In genomic region chr1:1658583-1659549, GRCh38 we compare ENCODE assay signal across 8 cellular contexts. TPM values are rescaled to one million over a fixed set of nuclear protein-coding genes. Genes with fewer than 3 reads are reported as not detected.
DNase-seq lines count a peak whose midpoint lies in the region; ATAC-seq, FAIRE-seq and TF ChIP-seq lines count a peak whose summit lies in the region.
"Not testable (repeated sequence)": the region's sequence is repeated elsewhere in the genome, so short reads cannot be mapped to it uniquely, and the experiment has no call there.

Gene CDK11B (minus strand): TSS chr1:1659004. CDS start chr1:1657485, 1,519 bp downstream.

- peak; percentile 95 for FAIRE-seq in GM12892 (lab: Jason Lieb, UNC)

- peak within 1 kb of the TSS; percentile 50 to 71 (median 66) for H3K4me3 ChIP-seq in upper lobe of left lung

- ATAC-seq in HG02852 (IDR thresholded peaks at IDR 0.05; ENCODE audit: unreplicated experiment) (peak; percentile 90), T-cell (replicated peaks in 1 of 4) (peak; percentile 91 to 95 (median 94)), upper lobe of left lung (ENCODE audit: low FRiP score in 2 of 2) (peak; percentile 90 to 97)

- intact Hi-C loops in cardiac septum (cut with DNase I), result loop anchor here (10.0 kb wide), 1 partner anchor 84 kb away; the partner anchor contains the start of gene SSU72
- intact Hi-C loops in posterior cingulate gyrus (cut with DNase I), result not testable (repeated sequence)

- H3K27me3 ChIP-seq in upper lobe of left lung, result not testable (repeated sequence)

- H3K4me3 Mint-ChIP-seq in T-cell, result peak within 1 kb of the TSS; percentile 91 to 98 (median 92)

- peak within 1 kb of the TSS; percentile 100 for H3K27ac Mint-ChIP-seq in T-cell

- not testable (repeated sequence) for H3K27me3 Mint-ChIP-seq in T-cell

- not testable (repeated sequence) for H3K9me3 Mint-ChIP-seq in T-cell

- peaks cover 12% of the 10 kb centered on the region for H3K36me3 Mint-ChIP-seq in T-cell

- peak in 2 of 4 donors; percentile 3 to 52 for TF ChIP-seq EP300 in upper lobe of left lung (IDR thresholded peaks at IDR 0.05)

- H3K4me1 ChIP-seq in upper lobe of left lung, result peaks cover 0 to 18% (median 7%) of the 10 kb centered on the region in 4 donors

- TF ChIP-seq CTCF in upper lobe of left lung (IDR thresholded peaks at IDR 0.05), result peak; percentile 23 to 70 (median 46)

- TF ChIP-seq POLR2A in GM12892 (IDR thresholded peaks at IDR 0.05; ENCODE audit: low read depth, low read length) (peak; percentile 49; the same call in 1 of the 2 replicates), upper lobe of left lung (IDR thresholded peaks at IDR 0.05) (peak in 3 of 4 donors; percentile 33 to 74 (median 63))

- not testable (repeated sequence) for H3K27ac ChIP-seq in adipose tissue (ENCODE audit: low read depth, low read length)
- peak within 1 kb of the TSS; percentile 96 to 99 (median 98) for H3K27ac ChIP-seq in upper lobe of left lung

- H3K4me1 Mint-ChIP-seq in T-cell, result peaks cover 5 to 20% (median 7%) of the 10 kb centered on the region in 3 donors

- CTCF ChIA-PET in T-cell (lab: Charles Lee), result not testable (repeated sequence)

- DNase-seq in GM12892 (ENCODE audit: insufficient read length), result peak; percentile 83
- DNase-seq in NCI-H1436 treated with DMSO at 0.1 percent for 48 hours (lab: John Stamatoyannopoulos, UW), result peak; percentile 62
- peak; percentile 89 to 98 (median 96) for DNase-seq in T-cell
- peak; percentile 94 for DNase-seq in cardiac septum (ENCODE audit: low spot score)
- peak; percentile 88 to 98 (median 95) for DNase-seq in posterior cingulate gyrus
- DNase-seq in upper lobe of left lung, result peak; percentile 97 to 99

- POLR2A ChIA-PET in T-cell (lab: Charles Lee), result interaction anchor here (0.6 to 0.7 kb wide), 2 partner anchors 66 to 118 kb away, joined by 3 read pairs; partner anchors contain the start of gene CDK11A (in 1 of the 2)

- WGBS in adipose tissue, 3 donors, result 0 to 1% (median 0%) methylated on average over 55 to 65 of the region's 96 CpGs
- WGBS in upper lobe of left lung, 2 donors, result 1% methylated on average over 27 of the region's 96 CpGs; no CpG with 5 or more reads in 1 of the 2 donors

- H3K9me3 ChIP-seq in upper lobe of left lung, result not testable (repeated sequence)

- H3K36me3 ChIP-seq in upper lobe of left lung, result peaks cover 21 to 33% (median 28%) of the 10 kb centered on the region in 4 donors

RNA-seq across cellular contexts. Expression of gene CDK11B, which starts in this region (rescaled TPM):
- 18.3 TPM for polyA plus RNA-seq in GM12892 (2012; ENCODE audit: missing spikeins)
- total RNA-seq in T-cell, result 10 to 100 TPM; 38.0 to 54.3 (median 43.7) TPM
- 10 to 100 TPM; 17.6 to 35.4 (median 26.6) TPM for polyA plus RNA-seq in adipose tissue
- 30.4 TPM for total RNA-seq in cardiac septum
- total RNA-seq in upper lobe of left lung, result 10 to 100 TPM; 20.8 to 55.5 (median 24.9) TPM
